16 cellular contexts compared by ENCODE assay signal in the genomic region with DNA sequence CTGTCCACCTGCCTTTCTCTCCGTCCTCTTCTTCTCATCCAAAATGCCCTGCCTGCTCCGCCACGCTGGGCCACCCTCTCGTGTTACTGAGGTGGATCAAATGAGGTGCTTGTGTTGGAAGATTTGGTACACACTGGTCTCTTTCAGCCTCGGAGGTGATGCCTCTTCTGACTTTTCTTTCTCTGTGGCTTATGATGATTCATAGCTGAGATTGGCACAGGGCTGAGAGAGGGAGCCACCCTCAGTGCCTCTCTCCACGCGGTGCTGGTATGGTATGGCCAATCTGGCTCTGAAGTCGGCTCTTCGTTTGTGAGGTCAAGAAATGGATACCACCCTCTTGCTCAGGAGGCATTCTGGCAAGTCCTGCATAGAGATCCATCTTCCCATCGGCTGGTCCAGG.
DNase-seq lines count a peak whose midpoint lies in the region; ATAC-seq and TF ChIP-seq lines count a peak whose summit lies in the region.
"Had no signal": no experiment of that assay in that cellular context is flagged by ENCODE, and none has a peak within 500 bp of the region (broad histone marks: within the 10 kb centered on the region; RNA-seq: fewer than 3 reads in every experiment).

No MANE protein-coding gene starts in this region.

- DNase-seq in CD8-positive, alpha-beta memory T cell, result no peak
- DNase-seq in MG63 (peak; percentile 36), epithelial cell of esophagus (ENCODE audit: low read depth) (peak; percentile 54), gastrocnemius medialis (no peak), EL (no peak)
- DNase-seq: activated CD8-positive, alpha-beta memory T cell treated with anti-CD3 and anti-CD28 coated beads for 24 hours; DND-41; NCI-H345; ovary had no signal

- H3K9me3 Mint-ChIP-seq in CD8-positive, alpha-beta memory T cell, result no peaks in the 10 kb centered on the region

- CTCF ChIA-PET in CD8-positive, alpha-beta memory T cell (lab: Charles Lee), result interaction anchor here (2.5 kb wide), 1 partner anchor 12 kb away, joined by 8 read pairs; no protein-coding TSS in a partner anchor

- intact Hi-C loops in gastrocnemius medialis (cut with DNase I; ENCODE audit: low total_unique reads), result loop anchor here (10.0 kb wide), 1 partner anchor 87 kb away; the partner anchor contains the start of gene PLCG2

- H3K27ac Mint-ChIP-seq in CD8-positive, alpha-beta memory T cell, result peak overlapping the region in 6 of 8 donors; percentile 2 to 96 (median 20)

- no peak overlapping the region for H3K4me3 ChIP-seq in CD8-positive, alpha-beta memory T cell (ENCODE audit: low read length)
- H3K4me3 ChIP-seq in MG63 (0 out of 2 replicates have a peak overlapping the region, but pooled peaks have one; percentile 13), epithelial cell of esophagus (ENCODE audit: low read length) (no peak overlapping the region), gastrocnemius medialis (no peak overlapping the region)
- H3K4me3 ChIP-seq: BLaER1, cardiac muscle cell, ovary, PC-9 had no signal

- no peaks in the 10 kb centered on the region for H3K27me3 ChIP-seq in CD8-positive, alpha-beta memory T cell (ENCODE audit: insufficient read depth, low read length, poor library complexity, severe bottlenecking)
- H3K27me3 ChIP-seq in MG63 (no peaks in the 10 kb centered on the region), gastrocnemius medialis (peaks cover 0 to 4% (median 0%) of the 10 kb centered on the region in 3 donors)
- H3K27me3 ChIP-seq: BLaER1, cardiac muscle cell, ovary had no signal

- peak overlapping the region in 1 of 7 donors; percentile 65 for H3K4me3 Mint-ChIP-seq in CD8-positive, alpha-beta memory T cell

- H3K4me1 Mint-ChIP-seq in CD8-positive, alpha-beta memory T cell, result peaks cover 12 to 17% (median 15%) of the 10 kb centered on the region in 3 donors

- H3K27me3 Mint-ChIP-seq in CD8-positive, alpha-beta memory T cell, result peaks cover 0 to 3% of the 10 kb centered on the region in 2 donors

- no peaks in the 10 kb centered on the region for H3K36me3 ChIP-seq in CD8-positive, alpha-beta memory T cell (ENCODE audit: insufficient read depth, low read length)
- H3K36me3 ChIP-seq in MG63 (no peaks in the 10 kb centered on the region), gastrocnemius medialis (no peaks in the 10 kb centered on the region)
- H3K36me3 ChIP-seq: cardiac muscle cell, ovary had no signal

- H3K27ac ChIP-seq in CD8-positive, alpha-beta memory T cell (ENCODE audit: low read depth, low read length), result no peak overlapping the region
- H3K27ac ChIP-seq in gastrocnemius medialis, result peak overlapping the region in 3 of 4 donors; percentile 39 to 44 (median 42)
- H3K27ac ChIP-seq: BLaER1, cardiac muscle cell, epithelial cell of prostate, ovary, PC-9 had no signal

- TF ChIP-seq CTCF in epithelial cell of esophagus (IDR thresholded peaks at IDR 0.05; ENCODE audit: insufficient read depth, low read depth, low read length, missing control alignments), result no peak
- TF ChIP-seq CTCF in gastrocnemius medialis (IDR thresholded peaks at IDR 0.05 in 4 of 5, conservative IDR thresholded peaks at IDR 0.05 in 1 of 5), result no peak

- no peak for ATAC-seq in gastrocnemius medialis
- no peak for ATAC-seq in HG02763 (IDR thresholded peaks at IDR 0.05; ENCODE audit: unreplicated experiment)
- no peak for ATAC-seq in HG03457 (IDR thresholded peaks at IDR 0.05; ENCODE audit: unreplicated experiment)
- ATAC-seq in HG02642 (IDR thresholded peaks at IDR 0.05; ENCODE audit: poor library complexity, unreplicated experiment), result no peak

- in situ Hi-C loops in gastrocnemius medialis (cut with MboI; ENCODE audit: low sequenced_read_pairs in 4 of 4), result no loop called here

- no peak for TF ChIP-seq POLR2A in gastrocnemius medialis (IDR thresholded peaks at IDR 0.05)

- POLR2A ChIA-PET in CD8-positive, alpha-beta memory T cell (lab: Charles Lee), result no interaction called here

- peaks cover 4 to 34% (median 10%) of the 10 kb centered on the region in 3 donors for H3K36me3 Mint-ChIP-seq in CD8-positive, alpha-beta memory T cell

- no peaks in the 10 kb centered on the region for H3K4me1 ChIP-seq in CD8-positive, alpha-beta memory T cell (ENCODE audit: insufficient read depth, low read length)
- no peaks in the 10 kb centered on the region for H3K4me1 ChIP-seq in gastrocnemius medialis

- no peaks in the 10 kb centered on the region for H3K9me3 ChIP-seq in CD8-positive, alpha-beta memory T cell (ENCODE audit: low read length)
- H3K9me3 ChIP-seq in MG63, result no peaks in the 10 kb centered on the region
- no peaks in the 10 kb centered on the region for H3K9me3 ChIP-seq in gastrocnemius medialis
- H3K9me3 ChIP-seq: BLaER1, ovary had no signal

Comparison
In these comparisons a context has a peak if more than half of its experiments do, and no peak if none do; other contexts are left out.
1. DNase-seq: peak in MG63 (single experiment) and epithelial cell of esophagus (single experiment); none in CD8-positive, alpha-beta memory T cell (0 of 5), gastrocnemius medialis (0 of 2) and EL (single experiment).